ENCODE assay signal across 23 cellular contexts in genomic region chr17:74986206-74986576, GRCh38. TPM values are rescaled to one million over a fixed set of nuclear protein-coding genes. Genes with fewer than 3 reads are reported as not detected.
"Had no signal": no experiment of that assay in that cellular context is flagged by ENCODE, and none has a peak within 500 bp of the region (broad histone marks: within the 10 kb centered on the region; RNA-seq: fewer than 3 reads in every experiment).

No MANE protein-coding gene starts in this region.

- H3K27me3 Mint-ChIP-seq: activated naive CD4-positive, alpha-beta T cell treated with anti-CD3 and anti-CD28 coated beads, Interleukin-2, amount 50 U/mL, for 24 hours had no signal

- H3K36me3 Mint-ChIP-seq: activated naive CD4-positive, alpha-beta T cell treated with anti-CD3 and anti-CD28 coated beads, Interleukin-2, amount 50 U/mL, for 24 hours had no signal

- H3K9me3 Mint-ChIP-seq: activated CD8-positive, alpha-beta T cell treated with anti-CD3 and anti-CD28 coated beads for 36 hours; activated naive CD4-positive, alpha-beta T cell treated with anti-CD3 and anti-CD28 coated beads, Interleukin-2, amount 50 U/mL, for 24 hours had no signal

- ATAC-seq: activated CD4-positive, CD25-positive, alpha-beta regulatory T cell treated with anti-CD3 and anti-CD28 coated beads, Interleukin-2, amount 50 U/mL, for 24 hours; activated CD8-positive, alpha-beta T cell treated with anti-CD3 and anti-CD28 coated beads for 36 hours; body of pancreas; Right ventricle myocardium inferior had no signal

- H3K27ac Mint-ChIP-seq: activated CD8-positive, alpha-beta T cell treated with anti-CD3 and anti-CD28 coated beads for 36 hours had no signal

- FAIRE-seq: bronchial epithelial cell had no signal

- H3K9me3 ChIP-seq: body of pancreas, SK-N-SH had no signal

- DNase-seq: activated CD4-positive, alpha-beta T cell treated with anti-CD3 and anti-CD28 coated beads for 4 hours; activated CD8-positive, alpha-beta memory T cell treated with anti-CD3 and anti-CD28 coated beads, Interleukin-2, amount 50 U/mL, for 48 hours; activated CD8-positive, alpha-beta T cell treated with anti-CD3 and anti-CD28 coated beads for 36 hours; activated T-cell treated with anti-CD3 and anti-CD28 coated beads, Interleukin-2, amount 50 U/mL, for 1 hour; aorta; body of pancreas; central memory CD4-positive, alpha-beta T cell; NCI-H1092 treated with DMSO at 0.1 percent for 48 hours; NCI-H1417 treated with DMSO at 0.1 percent for 48 hours; NCI-H1694 treated with DMSO at 0.1 percent for 48 hours; NCI-H2029 treated with DMSO at 0.1 percent for 48 hours; NCI-H345; NCI-H510A; RPMI8226; SK-N-SH; T-helper 1 cell had no signal

- H3K27me3 ChIP-seq: body of pancreas had no signal

- H3K9ac ChIP-seq: SK-N-SH had no signal

- H3K4me3 ChIP-seq: body of pancreas had no signal

RNA-seq across cellular contexts. Expression of gene OTOP3, which starts 50.5 kb away (rescaled TPM):
- total RNA-seq: activated CD8-positive, alpha-beta T cell treated with anti-CD3 and anti-CD28 coated beads for 36 hours; aorta; MCF 10A; OCI-LY7; Right ventricle myocardium inferior; T-helper 2 cell treated with Interferon-gamma antibody and Interleukin-4, amounts not matched to agents 100 ng/mL and 5 ng/mL, for 36 hours had no signal
- polyA plus RNA-seq: SK-N-SH had no signal
